In the genomic region with DNA sequence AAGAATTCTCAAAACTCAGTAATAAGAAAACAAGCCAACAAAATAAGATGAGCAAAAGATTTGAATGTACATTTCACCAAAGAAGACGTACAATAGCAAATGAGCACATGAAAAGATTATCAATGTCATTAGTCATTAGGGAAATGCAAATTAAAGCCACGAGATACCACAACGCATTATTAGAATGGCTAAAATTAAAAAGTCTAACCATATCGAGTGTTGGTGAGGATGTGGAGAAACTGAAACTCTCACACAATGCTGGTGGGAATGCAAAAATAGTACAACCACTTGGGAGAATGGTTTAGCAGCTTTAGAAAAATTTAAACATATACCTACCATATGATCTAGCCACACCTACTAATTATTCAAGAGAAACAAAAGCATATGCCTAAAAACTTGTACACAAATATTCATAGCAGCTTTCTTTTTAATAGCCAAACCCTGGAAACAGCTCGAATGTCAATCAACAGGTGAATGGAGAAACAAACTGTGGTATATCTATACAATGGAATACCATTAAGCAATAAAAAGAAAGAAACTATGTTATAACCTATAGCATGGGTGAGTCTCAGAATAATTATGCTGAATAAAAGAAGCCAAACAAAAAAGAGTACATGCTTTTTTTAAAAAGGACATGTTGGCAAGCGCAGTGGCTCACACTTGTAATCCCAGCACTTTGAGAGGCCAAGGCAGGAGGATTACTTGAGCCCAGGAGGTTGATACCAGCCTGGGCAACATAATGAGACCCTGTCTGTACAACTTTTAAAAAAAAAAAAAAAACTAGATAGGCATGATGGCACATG, we compare ENCODE assay signal across 26 cellular contexts.
DNase-seq lines count a peak whose midpoint lies in the region; ATAC-seq, FAIRE-seq and TF ChIP-seq lines count a peak whose summit lies in the region.
"Had no signal": no experiment of that assay in that cellular context is flagged by ENCODE, and none has a peak within 500 bp of the region (broad histone marks: within the 10 kb centered on the region; RNA-seq: fewer than 3 reads in every experiment).

No MANE protein-coding gene starts in this region.

- no peak for DNase-seq in HepG2 (ENCODE audit: low spot score)
- DNase-seq in right lobe of liver, result no peak
- DNase-seq in Karpas-422, result peak; percentile 46
- no peak for DNase-seq in K562 (ENCODE audit: extremely low read depth in 1 of 4, low spot score in 3 of 4)
- DNase-seq in sciatic nerve (ENCODE audit: low spot score), result no peak
- no peak for DNase-seq in NCI-H1417 (lab: John Stamatoyannopoulos, UW)
- DNase-seq: 8988T; ACHN; BE2C; C1 segment of cervical spinal cord; CD4-positive, alpha-beta memory T cell; CD4-positive, CD25-positive, alpha-beta regulatory T cell; CD8-positive, alpha-beta memory T cell; COR-L47; DMS 273 treated with DMSO at 0.1 percent for 48 hours; DMS153; DMS53; DMS79; DND-41; EL; GDM1 had no signal

- no peaks in the 10 kb centered on the region for H3K27me3 ChIP-seq in HepG2 (ENCODE audit: control insufficient read depth in 1 of 2, insufficient read depth in 2 of 2, low read length in 2 of 2)
- H3K27me3 ChIP-seq in right lobe of liver, result no peaks in the 10 kb centered on the region
- H3K27me3 ChIP-seq in Karpas-422 (ENCODE audit: low read length), result no peaks in the 10 kb centered on the region
- H3K27me3 ChIP-seq in K562 (ENCODE audit: control insufficient read depth in 2 of 2, insufficient read depth in 2 of 2, low read length in 2 of 2), result peaks cover 5 to 6% of the 10 kb centered on the region in 2 experiments; a peak in 3 of 5 replicates
- H3K27me3 ChIP-seq: BE2C, BLaER1 had no signal

- peak overlapping the region; percentile 14; the same call in 1 of the 2 replicates for H3K4me2 ChIP-seq in HepG2 (ENCODE audit: low read depth, low read length)
- no peak overlapping the region for H3K4me2 ChIP-seq in Karpas-422 (ENCODE audit: low read depth, low read length, poor library complexity, severe bottlenecking)
- no peak overlapping the region for H3K4me2 ChIP-seq in K562 (ENCODE audit: insufficient read depth, low read length)
- H3K4me2 ChIP-seq: BLaER1 had no signal

- 84% methylated on average over 6 of the region's 6 CpGs for WGBS in HepG2 (ENCODE audit: low lambda C conversion rate)
- WGBS in right lobe of liver (ENCODE audit: insufficient coverage, low coverage, low lambda C conversion rate, missing lambda C conversion rate), result 94% methylated on average over 6 of the region's 6 CpGs
- 26% methylated on average over 6 of the region's 6 CpGs for WGBS in K562 (ENCODE audit: insufficient coverage, low coverage, missing lambda C conversion rate)

- no peak overlapping the region for H3K4me3 ChIP-seq in HepG2 (replicated peaks in 1 of 3; ENCODE audit: insufficient read depth in 1 of 3, low read depth in 2 of 3, low read length in 3 of 3)
- no peak overlapping the region for H3K4me3 ChIP-seq in right lobe of liver
- no peak overlapping the region for H3K4me3 ChIP-seq in Karpas-422 (ENCODE audit: low read length)
- no peak overlapping the region for H3K4me3 ChIP-seq in K562
- H3K4me3 ChIP-seq: BLaER1, GM12878 had no signal

- TF ChIP-seq CTCF in HepG2 (CRISPR knock-in tag; IDR thresholded peaks at IDR 0.05) (no peak), right lobe of liver (IDR thresholded peaks at IDR 0.05) (no peak), K562 (IDR thresholded peaks at IDR 0.05 in 2 of 3, conservative IDR thresholded peaks at IDR 0.05 in 1 of 3; ENCODE audit: insufficient read depth in 2 of 3, low read depth in 1 of 3, low read length in 3 of 3) (no peak)

- TF ChIP-seq RAD21 in HepG2 (CRISPR knock-in tag; IDR thresholded peaks at IDR 0.05), result no peak
- TF ChIP-seq RAD21 in K562 (CRISPR knock-in tag; conservative IDR thresholded peaks at IDR 0.05 in 1 of 2, IDR thresholded peaks at IDR 0.05 in 1 of 2), result no peak

- TF ChIP-seq POLR2A in HepG2 (IDR thresholded peaks at IDR 0.05; ENCODE audit: insufficient read depth in 1 of 2, low read depth in 2 of 2, low read length in 2 of 2), result no peak
- TF ChIP-seq POLR2A in right lobe of liver (IDR thresholded peaks at IDR 0.05), result no peak
- no peak for TF ChIP-seq POLR2A in K562 (conservative IDR thresholded peaks at IDR 0.05)

- ATAC-seq in HepG2 (no peak), right lobe of liver (no peak), K562 (no peak), sciatic nerve (no peak)
- ATAC-seq: GM12878 had no signal

- in situ Hi-C loops in HepG2 (cut with HindIII; ENCODE audit: extremely low pct_ligation_motif_present, low pct_unique_long_range_greater_than_20kb) (no loop called here), K562 (cut with MboI) (no loop called here)

- H3K36me3 ChIP-seq in HepG2 (replicated peaks in 1 of 2; ENCODE audit: control insufficient read depth in 1 of 2, insufficient read depth in 2 of 2, low read length in 2 of 2) (no peaks in the 10 kb centered on the region), right lobe of liver (no peaks in the 10 kb centered on the region), Karpas-422 (ENCODE audit: insufficient read depth, low read length) (no peaks in the 10 kb centered on the region), K562 (ENCODE audit: control insufficient read depth, insufficient read depth, low read length) (no peaks in the 10 kb centered on the region)
- H3K36me3 ChIP-seq: BE2C had no signal

- H4K20me1 ChIP-seq in HepG2 (ENCODE audit: insufficient read depth, low read length) (no peaks in the 10 kb centered on the region), Karpas-422 (ENCODE audit: insufficient read depth, low read depth, low read length) (no peaks in the 10 kb centered on the region), K562 (replicated peaks; ENCODE audit: control insufficient read depth, insufficient read depth, low read length) (no peaks in the 10 kb centered on the region)
- H4K20me1 ChIP-seq: BLaER1 had no signal

- H3K9me2 ChIP-seq in Karpas-422 (replicated peaks; ENCODE audit: insufficient read depth, low read length), result no peaks in the 10 kb centered on the region

- no peaks in the 10 kb centered on the region for H3K9me3 ChIP-seq in HepG2 (ENCODE audit: low read length)
- H3K9me3 ChIP-seq in right lobe of liver, result no peaks in the 10 kb centered on the region
- H3K9me3 ChIP-seq in Karpas-422 (ENCODE audit: low read length), result peaks cover 13% of the 10 kb centered on the region
- no peaks in the 10 kb centered on the region for H3K9me3 ChIP-seq in K562 (replicated peaks; ENCODE audit: control insufficient read depth, insufficient read depth, low read depth, low read length)
- H3K9me3 ChIP-seq: BE2C had no signal

- H3K4me1 ChIP-seq in HepG2 (ENCODE audit: insufficient read depth, low read length) (peaks cover 29% of the 10 kb centered on the region), right lobe of liver (no peaks in the 10 kb centered on the region), Karpas-422 (ENCODE audit: low read length) (no peaks in the 10 kb centered on the region), K562 (replicated peaks in 1 of 2; ENCODE audit: control insufficient read depth in 2 of 2, insufficient read depth in 2 of 2, low read length in 2 of 2) (peaks cover 0 to 4% of the 10 kb centered on the region in 2 experiments; a peak in 2 of 5 replicates)
- H3K4me1 ChIP-seq: BE2C, BLaER1 had no signal

- TF ChIP-seq EP300 in HepG2 (IDR thresholded peaks at IDR 0.05; ENCODE audit: low read depth in 2 of 2, low read length in 2 of 2) (no peak), HepG2 (CRISPR knock-in tag; IDR thresholded peaks at IDR 0.05; ENCODE audit: borderline replicate concordance) (no peak), K562 (IDR thresholded peaks at IDR 0.05; ENCODE audit: low read length) (no peak)

- CTCF ChIA-PET in HepG2 (lab: Yijun Ruan, JAX; ENCODE audit: low intra/inter-chr PET ratio, low total read pairs), result no interaction called here
- CTCF ChIA-PET in K562 (lab: Yijun Ruan, JAX; ENCODE audit: low intra/inter-chr PET ratio), result no interaction called here

- H3K79me2 ChIP-seq in HepG2 (ENCODE audit: insufficient read depth, low read length) (no peaks in the 10 kb centered on the region), Karpas-422 (ENCODE audit: low read length) (no peaks in the 10 kb centered on the region), K562 (ENCODE audit: control insufficient read depth, insufficient read depth, low read length) (no peaks in the 10 kb centered on the region)

- BruUV-seq in HepG2 (replicated peaks; lab: Mats Ljungman, UMichigan) (no TSS peak), K562 (replicated peaks; lab: Mats Ljungman, UMichigan) (no TSS peak)

- POLR2A ChIA-PET in HepG2 (lab: Yijun Ruan, JAX) (interaction anchor here (0.6 to 1.2 kb wide), 4 partner anchors 8 to 541 kb away, joined by 3 to 5 read pairs (median 3); a partner anchor contains a TSS), K562 (lab: Yijun Ruan, JAX) (interaction anchor here (0.6 kb wide), 1 partner anchor 14 kb away, joined by 4 read pairs; no protein-coding TSS in a partner anchor)

- H2AFZ ChIP-seq in HepG2 (ENCODE audit: low read length) (no peak overlapping the region), Karpas-422 (ENCODE audit: low read length) (no peak overlapping the region), K562 (ENCODE audit: low read depth, low read length) (no peak overlapping the region)

- intact Hi-C loops in HepG2 (cut with micrococcal nuclease; ENCODE audit: unreplicated experiment), result no loop called here
- intact Hi-C loops in right lobe of liver (cut with DNase I), result no loop called here
- intact Hi-C loops in K562 (cut with micrococcal nuclease), result no loop called here
- intact Hi-C loops in sciatic nerve (cut with DNase I), result no loop called here

- FAIRE-seq in HepG2 (lab: Jason Lieb, UNC) (no peak), K562 (lab: Jason Lieb, UNC) (no peak)
- FAIRE-seq: A204.1, GM12878, GM12892, GM18507 had no signal

- H3K9ac ChIP-seq in HepG2 (ENCODE audit: insufficient read depth, low read depth, low read length) (no peak overlapping the region), Karpas-422 (ENCODE audit: low read length) (no peak overlapping the region), K562 (ENCODE audit: insufficient read depth in 1 of 2, low read depth in 2 of 2, low read length in 2 of 2) (no peak overlapping the region)
- H3K9ac ChIP-seq: BLaER1 had no signal

- no peaks in the 10 kb centered on the region for H3K9me1 ChIP-seq in K562 (ENCODE audit: control insufficient read depth, insufficient read depth, low read length)

- H3K27ac ChIP-seq in HepG2 (ENCODE audit: extremely low read length, insufficient read depth, low read length) (no peak overlapping the region), right lobe of liver (no peak overlapping the region), Karpas-422 (ENCODE audit: low read length) (no peak overlapping the region), K562 (ENCODE audit: extremely low read depth, low read depth, low read length) (no peak overlapping the region)
- H3K27ac ChIP-seq: BLaER1 had no signal

TF ChIP-seq in HepG2, 621 proteins besides CTCF, POLR2A, EP300 and RAD21 (continues in another document):
- TF ChIP-seq SSRP1 (CRISPR knock-in tag; IDR thresholded peaks at IDR 0.05) (no peak), ZNF670 (CRISPR knock-in tag; IDR thresholded peaks at IDR 0.05; ENCODE audit: borderline replicate concordance) (0 out of 2 replicates have a peak, but pooled peaks have one; percentile 59)

TF ChIP-seq in K562, 482 proteins besides CTCF, POLR2A, EP300 and RAD21:
- no peak for TF ChIP-seq ZKSCAN1 (IDR thresholded peaks at IDR 0.05; ENCODE audit: low read depth, low read length)
- TF ChIP-seq ZNF212 (CRISPR knock-in tag; IDR thresholded peaks at IDR 0.05), result no peak
- 0 out of 2 replicates have a peak, but pooled peaks have one; percentile 18 for TF ChIP-seq ZNF184 (CRISPR knock-in tag; IDR thresholded peaks at IDR 0.05)
